Comparison of ENCODE assay signal across 23 cellular contexts in genomic region chr3:153757839-153758238, GRCh38.
"Had no signal": no experiment of that assay in that cellular context is flagged by ENCODE, and none has a peak within 500 bp of the region (broad histone marks: within the 10 kb centered on the region; RNA-seq: fewer than 3 reads in every experiment).

No MANE protein-coding gene starts in this region.

- H3K4me3 Mint-ChIP-seq: activated CD4-positive, alpha-beta memory T cell treated with anti-CD3 and anti-CD28 coated beads for 36 hours; activated CD4-positive, alpha-beta T cell treated with anti-CD3 and anti-CD28 coated beads, Interleukin-2, amount 10 ng/mL, durations not matched to agents 7 days and 5 days; activated naive CD4-positive, alpha-beta T cell treated with anti-CD3 and anti-CD28 coated beads for 36 hours; activated naive CD8-positive, alpha-beta T cell; activated T-cell treated with anti-CD3 and anti-CD28 coated beads, Interleukin-2, amount 50 U/mL, for 4 hours; activated T-helper 17 cell treated with anti-CD3 and anti-CD28 coated beads, Interleukin-2, amount 50 U/mL, for 72 hours; T-cell had no signal

- DNase-seq: activated CD4-positive, alpha-beta memory T cell treated with anti-CD3 and anti-CD28 coated beads for 36 hours; activated CD4-positive, alpha-beta T cell treated with anti-CD3 and anti-CD28 coated beads, Interleukin-2, amount 10 ng/mL, durations not matched to agents 7 days and 5 days; activated CD4-positive, CD25-positive, alpha-beta regulatory T cell; activated CD8-positive, alpha-beta memory T cell treated with anti-CD3 and anti-CD28 coated beads for 24 hours; activated gamma-delta T cell; activated naive CD4-positive, alpha-beta T cell treated with anti-CD3 and anti-CD28 coated beads for 36 hours; activated T-cell treated with anti-CD3 and anti-CD28 coated beads, Interleukin-2, amount 50 U/mL, for 4 hours; adrenal gland; anterior cingulate cortex; MM.1S; NCI-H1105 treated with DMSO at 0.1 percent for 48 hours; NCI-H1436 treated with DMSO at 0.1 percent for 48 hours; NCI-H187; NCI-H2081; NCI-H446; NCI-H524; PC-3; SHP77; T-cell had no signal

- H3K36me3 Mint-ChIP-seq: activated CD4-positive, alpha-beta memory T cell treated with anti-CD3 and anti-CD28 coated beads for 36 hours; activated naive CD8-positive, alpha-beta T cell; T-cell had no signal

- H3K4me1 Mint-ChIP-seq: activated CD4-positive, alpha-beta T cell treated with anti-CD3 and anti-CD28 coated beads, Interleukin-2, amount 10 ng/mL, durations not matched to agents 7 days and 5 days; activated T-helper 17 cell treated with anti-CD3 and anti-CD28 coated beads, Interleukin-2, amount 50 U/mL, for 72 hours; T-cell had no signal

- H3K9me3 ChIP-seq: adrenal gland, SJSA1 had no signal

- H3K27ac ChIP-seq: adrenal gland, SJSA1, VCaP had no signal

- H3K27me3 ChIP-seq: adrenal gland, SJSA1 had no signal

- H3K4me1 ChIP-seq: adrenal gland, SJSA1 had no signal

- H3K4me3 ChIP-seq: adrenal gland, SJSA1 had no signal

- ATAC-seq: activated T-cell treated with anti-CD3 and anti-CD28 coated beads, Interleukin-2, amount 50 U/mL, for 4 hours; activated T-helper 17 cell treated with anti-CD3 and anti-CD28 coated beads, Interleukin-2, amount 50 U/mL, for 72 hours; PC-3; T-cell had no signal

- H3K9me3 Mint-ChIP-seq: activated T-cell treated with anti-CD3 and anti-CD28 coated beads, Interleukin-2, amount 50 U/mL, for 4 hours; activated T-helper 17 cell treated with anti-CD3 and anti-CD28 coated beads, Interleukin-2, amount 50 U/mL, for 72 hours; T-cell had no signal

- H3K27ac Mint-ChIP-seq: activated CD4-positive, alpha-beta memory T cell treated with anti-CD3 and anti-CD28 coated beads for 36 hours; activated CD4-positive, alpha-beta T cell treated with anti-CD3 and anti-CD28 coated beads, Interleukin-2, amount 10 ng/mL, durations not matched to agents 7 days and 5 days; activated naive CD4-positive, alpha-beta T cell treated with anti-CD3 and anti-CD28 coated beads for 36 hours; activated naive CD8-positive, alpha-beta T cell; activated T-helper 17 cell treated with anti-CD3 and anti-CD28 coated beads, Interleukin-2, amount 50 U/mL, for 72 hours; T-cell had no signal

- H3K27me3 Mint-ChIP-seq: activated CD4-positive, alpha-beta memory T cell treated with anti-CD3 and anti-CD28 coated beads for 36 hours; activated CD4-positive, alpha-beta T cell treated with anti-CD3 and anti-CD28 coated beads, Interleukin-2, amount 10 ng/mL, durations not matched to agents 7 days and 5 days; activated T-helper 17 cell treated with anti-CD3 and anti-CD28 coated beads, Interleukin-2, amount 50 U/mL, for 72 hours; T-cell had no signal

- H3K36me3 ChIP-seq: adrenal gland, SJSA1 had no signal
